1 cellular context compared by ENCODE assay signal in genomic region chr3:58021072-58021959, GRCh38.
TF ChIP-seq lines count a peak whose summit lies in the region.

No MANE protein-coding gene starts in this region.

TF ChIP-seq in WTC11, 78 proteins besides CTCF, POLR2A, EP300 and RAD21 (continued from another document and continues in another):
- no peak for TF ChIP-seq PREB (CRISPR knock-in tag; IDR thresholded peaks at IDR 0.05; ENCODE audit: borderline replicate concordance)
- TF ChIP-seq PRDM15 (CRISPR knock-in tag; IDR thresholded peaks at IDR 0.05), result no peak
- no peak for TF ChIP-seq ARID4B (CRISPR knock-in tag; IDR thresholded peaks at IDR 0.05; ENCODE audit: borderline replicate concordance)
- TF ChIP-seq SP1 (CRISPR knock-in tag; conservative IDR thresholded peaks at IDR 0.05), result 0 out of 2 replicates have a peak, but pooled peaks have one; percentile 32
- TF ChIP-seq FOXK1 (CRISPR knock-in tag; IDR thresholded peaks at IDR 0.05), result no peak
- TF ChIP-seq ZBTB43 (CRISPR knock-in tag; IDR thresholded peaks at IDR 0.05), result peak; percentile 15; the same call in 1 of the 2 replicates
- TF ChIP-seq ZNF532 (CRISPR knock-in tag; IDR thresholded peaks at IDR 0.05; ENCODE audit: borderline replicate concordance), result peak; percentile 56; the same call in 1 of the 2 replicates
- TF ChIP-seq NFE2L1 (CRISPR knock-in tag; IDR thresholded peaks at IDR 0.05), result no peak
- TF ChIP-seq E2F5 (CRISPR knock-in tag; IDR thresholded peaks at IDR 0.05), result no peak
- no peak for TF ChIP-seq FOXP1 (CRISPR knock-in tag; IDR thresholded peaks at IDR 0.05; ENCODE audit: borderline replicate concordance)
- TF ChIP-seq ZNF232 (CRISPR knock-in tag; IDR thresholded peaks at IDR 0.05), result no peak
- TF ChIP-seq FOXP4 (CRISPR knock-in tag; IDR thresholded peaks at IDR 0.05), result no peak
- TF ChIP-seq TP53 (CRISPR knock-in tag; IDR thresholded peaks at IDR 0.05), result no peak
- no peak for TF ChIP-seq CDX4 (CRISPR knock-in tag; IDR thresholded peaks at IDR 0.05; ENCODE audit: borderline replicate concordance)
- no peak for TF ChIP-seq SMAD3 (CRISPR knock-in tag; IDR thresholded peaks at IDR 0.05; ENCODE audit: borderline replicate concordance)
- no peak for TF ChIP-seq ELF4 (CRISPR knock-in tag; IDR thresholded peaks at IDR 0.05; ENCODE audit: low read depth)
- TF ChIP-seq NR2C2 (CRISPR knock-in tag; IDR thresholded peaks at IDR 0.05), result no peak
- TF ChIP-seq PRRX2 (CRISPR knock-in tag; IDR thresholded peaks at IDR 0.05), result 0 out of 2 replicates have a peak, but pooled peaks have one; percentile 58
- TF ChIP-seq IRF2 (CRISPR knock-in tag; IDR thresholded peaks at IDR 0.05; ENCODE audit: borderline replicate concordance, low read depth), result no peak
- no peak for TF ChIP-seq GRHL2 (CRISPR knock-in tag; IDR thresholded peaks at IDR 0.05; ENCODE audit: insufficient replicate concordance, severe bottlenecking)
- TF ChIP-seq NR3C1 (CRISPR knock-in tag; conservative IDR thresholded peaks at IDR 0.05; ENCODE audit: low read depth), result no peak
- no peak for TF ChIP-seq SMAD4 (CRISPR knock-in tag; IDR thresholded peaks at IDR 0.05)
- TF ChIP-seq ZNF121 (CRISPR knock-in tag; IDR thresholded peaks at IDR 0.05), result no peak
- no peak for TF ChIP-seq TCF7 (CRISPR knock-in tag; IDR thresholded peaks at IDR 0.05; ENCODE audit: low read depth)
- TF ChIP-seq ZNF281 (CRISPR knock-in tag; IDR thresholded peaks at IDR 0.05), result no peak
- no peak for TF ChIP-seq MLX (CRISPR knock-in tag; IDR thresholded peaks at IDR 0.05)
- no peak for TF ChIP-seq CREM (CRISPR knock-in tag; IDR thresholded peaks at IDR 0.05)
- TF ChIP-seq ATF2 (CRISPR knock-in tag; IDR thresholded peaks at IDR 0.05; ENCODE audit: borderline replicate concordance, low read depth), result no peak
